ENCODE assay signal across 8 cellular contexts in the genomic region with DNA sequence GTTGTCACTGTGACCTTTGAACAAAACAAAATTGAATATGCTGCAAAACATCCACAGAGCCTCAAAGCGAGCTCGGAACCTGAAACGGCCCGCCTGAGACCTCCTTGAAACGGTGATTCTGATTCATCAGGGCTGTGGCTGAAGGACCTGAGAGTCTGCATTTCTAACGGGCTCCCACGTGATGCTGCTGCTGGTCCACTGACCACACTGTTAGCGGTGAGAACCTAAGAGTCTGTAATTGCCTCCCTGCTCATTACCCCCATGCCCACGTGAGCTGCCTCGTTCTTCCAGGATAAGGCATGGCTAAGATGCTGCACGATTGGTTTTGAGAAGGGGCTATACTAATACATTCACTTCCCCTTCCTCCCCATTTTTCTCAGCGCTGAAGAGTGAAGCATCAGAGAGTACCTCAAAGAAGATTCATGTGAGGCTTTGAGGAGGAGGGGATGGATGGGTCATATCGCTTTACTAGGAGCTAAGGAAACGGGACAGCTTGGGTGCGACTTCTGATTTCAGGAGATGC. TPM values are rescaled to one million over a fixed set of nuclear protein-coding genes. Genes with fewer than 3 reads are reported as not detected.
DNase-seq lines count a peak whose midpoint lies in the region; ATAC-seq and TF ChIP-seq lines count a peak whose summit lies in the region.

No MANE protein-coding gene starts in this region.

- peak; percentile 16 for ATAC-seq in HG02852 (IDR thresholded peaks at IDR 0.05; ENCODE audit: unreplicated experiment)
- no peak for ATAC-seq in HG02840 (IDR thresholded peaks at IDR 0.05; ENCODE audit: low FRiP score, unreplicated experiment)
- ATAC-seq in GM19397 (IDR thresholded peaks at IDR 0.05; ENCODE audit: unreplicated experiment) = no peak

- no peaks in the 10 kb centered on the region; the same call in 1 of the 2 replicates for H3K36me3 ChIP-seq in Caco-2 (ENCODE audit: control insufficient read depth, insufficient read depth, low read length)

- peaks cover 25% of the 10 kb centered on the region; the same call in 1 of the 2 replicates for H3K4me1 ChIP-seq in Caco-2

- TF ChIP-seq CTCF in Caco-2 (IDR thresholded peaks at IDR 0.05; ENCODE audit: insufficient read depth in 1 of 2, low read depth in 1 of 2, low read length in 1 of 2, severe bottlenecking in 1 of 2, unreplicated experiment in 1 of 2) = no peak
- peak; percentile 100 for TF ChIP-seq CTCF in MCF 10A (IDR thresholded peaks at IDR 0.05; ENCODE audit: unreplicated experiment)
- TF ChIP-seq CTCF in neural crest cell (conservative IDR thresholded peaks at IDR 0.05) = no peak

- no peak for DNase-seq in Caco-2
- no peak for DNase-seq in MCF 10A (ENCODE audit: unreplicated experiment)
- DNase-seq in neural crest cell (ENCODE audit: low read depth, low spot score) = no peak
- no peak for DNase-seq in SKM-1 (lab: John Stamatoyannopoulos, UW; ENCODE audit: unreplicated experiment)
- DNase-seq in stimulated activated naive CD4-positive, alpha-beta T cell treated with Interleukin-2 at 50 U/mL for 16 hours (lab: John Stamatoyannopoulos, UW) = no peak

- no peaks in the 10 kb centered on the region for H3K9me3 ChIP-seq in Caco-2

- H3K4me3 Mint-ChIP-seq in Caco-2 (ENCODE audit: unreplicated experiment) = peak overlapping the region; percentile 77
- peak overlapping the region; percentile 63 for H3K4me3 Mint-ChIP-seq in MCF 10A (ENCODE audit: unreplicated experiment)
- peak overlapping the region; percentile 82 for H3K4me3 Mint-ChIP-seq in neural crest cell

- H3K36me3 Mint-ChIP-seq in Caco-2 (ENCODE audit: insufficient read depth, unreplicated experiment) (peaks cover 7% of the 10 kb centered on the region), MCF 10A (ENCODE audit: insufficient read depth, unreplicated experiment) (peaks cover 11% of the 10 kb centered on the region), neural crest cell (ENCODE audit: low read depth) (no peaks in the 10 kb centered on the region)

- H3K27me3 Mint-ChIP-seq in Caco-2 (ENCODE audit: insufficient read depth, unreplicated experiment) (no peaks in the 10 kb centered on the region), MCF 10A (ENCODE audit: insufficient read depth, unreplicated experiment) (peaks cover 9% of the 10 kb centered on the region), neural crest cell (ENCODE audit: low read depth) (peaks cover 68% of the 10 kb centered on the region)

- H3K27ac Mint-ChIP-seq in Caco-2 (ENCODE audit: unreplicated experiment) = no peak overlapping the region
- no peak overlapping the region for H3K27ac Mint-ChIP-seq in MCF 10A (ENCODE audit: low read depth, unreplicated experiment)
- no peak overlapping the region for H3K27ac Mint-ChIP-seq in neural crest cell (ENCODE audit: unreplicated experiment)

- H3K27me3 ChIP-seq in Caco-2 (replicated peaks; ENCODE audit: control insufficient read depth, insufficient read depth, low read length) = no peaks in the 10 kb centered on the region

- intact Hi-C loops in Caco-2 (cut with micrococcal nuclease; ENCODE audit: unreplicated experiment) (loop anchor here (1.0 to 5.0 kb wide), 3 partner anchors 112 to 551 kb away; partner anchors contain the start of gene SUSD4), MCF 10A (cut with micrococcal nuclease) (loop anchor here (1.0 kb wide), 4 partner anchors 225 to 551 kb away; no protein-coding TSS in a partner anchor)

- POLR2A ChIA-PET in Caco-2 (lab: Charles Lee) (interaction anchor here (0.5 to 1.1 kb wide), 3 partner anchors 15 to 420 kb away, joined by 3 read pairs; no protein-coding TSS in a partner anchor), MCF 10A (lab: Yijun Ruan, JAX) (interaction anchor here (0.6 to 4.4 kb wide), 25 partner anchors 10 to 574 kb away, joined by 3 to 22 read pairs (median 4); partner anchors contain the start of genes CAPN8 and TLR5)

- CTCF ChIA-PET in Caco-2 (lab: Charles Lee) (interaction anchor here (0.6 to 1.8 kb wide), 33 partner anchors 9 to 616 kb away, joined by 3 to 31 read pairs (median 4); partner anchors contain the start of genes SUSD4 and TLR5), MCF 10A (lab: Yijun Ruan, JAX) (interaction anchor here (0.6 to 15.7 kb wide), 145 partner anchors 10 to 1465 kb away, joined by 3 to 324 read pairs (median 4); partner anchors contain the start of genes AIDA, BROX, CAPN8 and FAM177B)

- BruUV-seq in Caco-2 (replicated peaks; lab: Mats Ljungman, UMichigan) (no TSS peak), MCF 10A (replicated peaks; lab: Mats Ljungman, UMichigan) (no TSS peak)

- no peaks in the 10 kb centered on the region for H3K9me3 Mint-ChIP-seq in Caco-2 (ENCODE audit: unreplicated experiment)
- no peaks in the 10 kb centered on the region for H3K9me3 Mint-ChIP-seq in MCF 10A (ENCODE audit: unreplicated experiment)
- H3K9me3 Mint-ChIP-seq in neural crest cell = no peaks in the 10 kb centered on the region

- peak overlapping the region; percentile 33; the same call in 1 of the 2 replicates for H3K4me3 ChIP-seq in Caco-2 (ENCODE audit: low read depth, low read length)

- peaks cover 13% of the 10 kb centered on the region for H3K4me1 Mint-ChIP-seq in Caco-2 (ENCODE audit: low read depth, unreplicated experiment)
- peaks cover 43% of the 10 kb centered on the region for H3K4me1 Mint-ChIP-seq in MCF 10A (ENCODE audit: insufficient read depth, unreplicated experiment)
- H3K4me1 Mint-ChIP-seq in neural crest cell = peaks cover 22% of the 10 kb centered on the region

RNA-seq across cellular contexts. Expression of gene TLR5, which starts 9.7 kb away (rescaled TPM):
- total RNA-seq in Caco-2 (2022) (1.8 TPM in 2 replicates), MCF 10A (2022) (0.81 and 1.5 TPM in 2 replicates), neural crest cell (0.30 and 0.68 TPM in 2 replicates)
